ENCODE assay signal across 17 cellular contexts in genomic region chr20:54139188-54139587, GRCh38. TPM values are rescaled to one million over a fixed set of nuclear protein-coding genes. Genes with fewer than 3 reads are reported as not detected.
DNase-seq lines count a peak whose midpoint lies in the region; ATAC-seq, FAIRE-seq and TF ChIP-seq lines count a peak whose summit lies in the region.
"Had no signal": no experiment of that assay in that cellular context is flagged by ENCODE, and none has a peak within 500 bp of the region (broad histone marks: within the 10 kb centered on the region; RNA-seq: fewer than 3 reads in every experiment).

No MANE protein-coding gene starts in this region.

- TF ChIP-seq EP300 in GM12878 (IDR thresholded peaks at IDR 0.05; ENCODE audit: borderline replicate concordance in 1 of 2, control insufficient read depth in 1 of 2, low read depth in 2 of 2, low read length in 2 of 2) = no peak

- H3K4me1 ChIP-seq in HEK293 (ENCODE audit: control insufficient read depth, insufficient read depth, low read length) (no peaks in the 10 kb centered on the region), GM12878 (ENCODE audit: control insufficient read depth, insufficient read depth, low read length) (no peaks in the 10 kb centered on the region), mesenchymal stem cell (ENCODE audit: control insufficient read depth, insufficient read depth, low read depth, low read length) (peaks cover 3% of the 10 kb centered on the region)

- SMC1A ChIA-PET in GM12878 (lab: Charles Lee; ENCODE audit: uncharacterized antibody, unreplicated experiment) = no interaction called here

- H2BK5ac ChIP-seq in mesenchymal stem cell (ENCODE audit: low read depth, low read length, poor library complexity, severe bottlenecking) = no peak overlapping the region

- TF ChIP-seq RAD21 in GM12878 (IDR thresholded peaks at IDR 0.05; ENCODE audit: insufficient read depth, low read depth, low read length) = no peak

- in situ Hi-C loops in GM12878 (cut with MboI) = no loop called here

- H2BK15ac ChIP-seq in mesenchymal stem cell (ENCODE audit: low read depth, poor library complexity, severe bottlenecking) = no peak overlapping the region

- BruUV-seq in GM12878 (replicated peaks; lab: Mats Ljungman, UMichigan) = no TSS peak

- TF ChIP-seq CTCF in HEK293 (tag by site-specific recombination; IDR thresholded peaks at IDR 0.05) (no peak), GM12878 (IDR thresholded peaks at IDR 0.05 in 2 of 3, conservative IDR thresholded peaks at IDR 0.05 in 1 of 3; ENCODE audit: control insufficient read depth in 2 of 3, extremely low read depth in 1 of 3, insufficient read depth in 1 of 3, low read depth in 3 of 3, low read length in 3 of 3) (no peak)

- no peak overlapping the region for H3K4me3 ChIP-seq in HEK293 (ENCODE audit: low read depth, low read length)
- H3K4me3 ChIP-seq in GM12878 = no peak overlapping the region
- no peak overlapping the region for H3K4me3 ChIP-seq in mesenchymal stem cell (ENCODE audit: insufficient read depth in 1 of 2, low read depth in 1 of 2, low read length in 2 of 2)

- H4K20me1 ChIP-seq in GM12878 (ENCODE audit: control insufficient read depth, insufficient read depth) = no peaks in the 10 kb centered on the region

- DNase-seq in EH (ENCODE audit: low read depth) = peak; percentile 18
- no peak for DNase-seq in GM12878 (ENCODE audit: low read depth, low spot score)
- DNase-seq in mesenchymal stem cell = no peak
- DNase-seq in T1000 (lab: John Stamatoyannopoulos, UW) = no peak
- no peak for DNase-seq in stimulated activated CD4-positive, alpha-beta T cell treated with anti-CD3 and anti-CD28 coated beads, Interleukin-2, amount 100 ng/mL, for 48 hours
- no peak for DNase-seq in amniotic stem cell (lab: John Stamatoyannopoulos, UW)
- DNase-seq: CD4-positive, alpha-beta memory T cell; H9; NCI-H146; NCI-H2081 treated with DMSO at 0.1 percent for 48 hours; NCI-H524; SHP77 treated with DMSO at 0.1 percent for 48 hours had no signal

- TF ChIP-seq POLR2A in GM12878 (IDR thresholded peaks at IDR 0.05; ENCODE audit: low read depth, low read length) = no peak

- no peaks in the 10 kb centered on the region for H3K79me2 ChIP-seq in GM12878 (ENCODE audit: control insufficient read depth, insufficient read depth, low read length)

- H2BK12ac ChIP-seq in mesenchymal stem cell (ENCODE audit: low read length in 2 of 2) = no peak overlapping the region

- RAD21 ChIA-PET in GM12878 (lab: Charles Lee; ENCODE audit: unreplicated experiment) = no interaction called here

- H3K4me2 ChIP-seq in GM12878 (ENCODE audit: control insufficient read depth, insufficient read depth) (no peak overlapping the region), mesenchymal stem cell (ENCODE audit: low read length, poor library complexity, severe bottlenecking) (no peak overlapping the region)

- no peak overlapping the region for H3K14ac ChIP-seq in mesenchymal stem cell (ENCODE audit: low read length in 2 of 2)

- ATAC-seq in GM12878 = no peak
- ATAC-seq: Panc1 had no signal

- H3K9me3 ChIP-seq in HEK293 (ENCODE audit: control insufficient read depth, insufficient read depth, low read depth, low read length) = no peaks in the 10 kb centered on the region
- H3K9me3 ChIP-seq in GM12878 (replicated peaks; ENCODE audit: control insufficient read depth, insufficient read depth, low read length) = no peaks in the 10 kb centered on the region; the same call in 2 of the 3 replicates
- no peaks in the 10 kb centered on the region for H3K9me3 ChIP-seq in mesenchymal stem cell (ENCODE audit: control insufficient read depth, low read length)

- no peak overlapping the region for H2AFZ ChIP-seq in GM12878 (ENCODE audit: control insufficient read depth, low read depth, low read length)
- no peak overlapping the region for H2AFZ ChIP-seq in mesenchymal stem cell (ENCODE audit: low read depth, low read length)

- peak overlapping the region; percentile 84 for H2AK5ac ChIP-seq in mesenchymal stem cell (ENCODE audit: low read length, severe bottlenecking)

- H4K91ac ChIP-seq in mesenchymal stem cell (ENCODE audit: low read length) = no peak overlapping the region

- H3K18ac ChIP-seq in mesenchymal stem cell (ENCODE audit: low read depth in 1 of 2, low read length in 2 of 2) = no peak overlapping the region

- H3K79me1 ChIP-seq in mesenchymal stem cell (replicated peaks; ENCODE audit: low read length, poor library complexity, severe bottlenecking) = no peaks in the 10 kb centered on the region

- H3K9ac ChIP-seq in GM12878 (ENCODE audit: control insufficient read depth, insufficient read depth, low read length) (no peak overlapping the region), mesenchymal stem cell (ENCODE audit: low read length) (no peak overlapping the region)

- no peak for FAIRE-seq in GM12878 (lab: Jason Lieb, UNC)
- FAIRE-seq: D721Med had no signal

- no peak overlapping the region for H3K4ac ChIP-seq in mesenchymal stem cell (ENCODE audit: low read depth in 1 of 2, low read length in 2 of 2)

- H3K23ac ChIP-seq in mesenchymal stem cell (ENCODE audit: low read length in 2 of 2) = no peak overlapping the region

- WGBS in GM12878 (ENCODE audit: insufficient coverage, insufficient replicate concordance, low lambda C conversion rate, missing lambda C conversion rate) = 57% methylated on average over 7 of the region's 7 CpGs
- WGBS in mesenchymal stem cell = 78% methylated on average over 7 of the region's 7 CpGs

- CTCF ChIA-PET in HEK293 (lab: Yijun Ruan, JAX) = interaction anchor here (0.7 to 1.2 kb wide), 3 partner anchors 12 to 60 kb away, joined by 3 to 7 read pairs (median 3); no protein-coding TSS in a partner anchor
- CTCF ChIA-PET in GM12878 (lab: Yijun Ruan, JAX) = interaction anchor here (1.0 to 1.2 kb wide), 2 partner anchors 34 to 61 kb away, joined by 3 to 5 read pairs; no protein-coding TSS in a partner anchor

- H3K27ac ChIP-seq in HEK293 (ENCODE audit: extremely low read depth, low read depth, low read length) (no peak overlapping the region), GM12878 (ENCODE audit: control insufficient read depth, insufficient read depth) (no peak overlapping the region), mesenchymal stem cell (ENCODE audit: low read length, poor library complexity, severe bottlenecking) (no peak overlapping the region)
- H3K27ac ChIP-seq: HL-60 had no signal

- H3K36me3 ChIP-seq in HEK293 (ENCODE audit: control insufficient read depth in 2 of 2, insufficient read depth in 1 of 2, low read length in 2 of 2) (no peaks in the 10 kb centered on the region), GM12878 (ENCODE audit: control insufficient read depth in 2 of 2, insufficient read depth in 2 of 2, low read length in 1 of 2) (no peaks in the 10 kb centered on the region), mesenchymal stem cell (ENCODE audit: control insufficient read depth in 1 of 2, insufficient read depth in 2 of 2, low read depth in 1 of 2, low read length in 2 of 2) (no peaks in the 10 kb centered on the region)

- H3K27me3 ChIP-seq in GM12878 (replicated peaks in 1 of 2; ENCODE audit: control insufficient read depth in 2 of 2, insufficient read depth in 2 of 2, low read length in 1 of 2) (no peaks in the 10 kb centered on the region; a peak in 1 of 4 replicates), mesenchymal stem cell (ENCODE audit: control insufficient read depth in 1 of 2, insufficient read depth in 1 of 2, low read length in 2 of 2) (no peaks in the 10 kb centered on the region)

- POLR2A ChIA-PET in HEK293 (lab: Yijun Ruan, JAX) (no interaction called here), GM12878 (lab: Charles Lee) (no interaction called here)

- intact Hi-C loops in GM12878 (cut with micrococcal nuclease; ENCODE audit: unreplicated experiment) = no loop called here

- no peak overlapping the region for H4K8ac ChIP-seq in mesenchymal stem cell (ENCODE audit: low read length)

- no peak overlapping the region for H2BK120ac ChIP-seq in mesenchymal stem cell (ENCODE audit: low read depth, low read length)

TF ChIP-seq in HEK293, 187 proteins besides CTCF, POLR2A, EP300 and RAD21 (continues in another document):
- peak; percentile 55 for TF ChIP-seq SETDB1 (IDR thresholded peaks at IDR 0.05; ENCODE audit: insufficient read length, low read length)

TF ChIP-seq in GM12878, 131 proteins besides CTCF, POLR2A, EP300 and RAD21 (continues in another document):
- TF ChIP-seq RUNX3 (IDR thresholded peaks at IDR 0.05; ENCODE audit: low read length) = no peak
- TF ChIP-seq E2F4 (IDR thresholded peaks at IDR 0.05; ENCODE audit: low read depth, low read length) = no peak
- 0 out of 2 replicates have a peak, but pooled peaks have one; percentile 1 for TF ChIP-seq NFXL1 (IDR thresholded peaks at IDR 0.05; ENCODE audit: borderline replicate concordance)

RNA-seq across cellular contexts. Expression of gene CYP24A1, which starts 34.6 kb away (rescaled TPM):
- not detected in 2 replicates for total RNA-seq in GM12878 (2013; cell fraction: nucleolus; rRNA removed)
- total RNA-seq in GM12878 (2014; rRNA removed) = not detected in 2 replicates
- total RNA-seq in GM12878 (2014; rRNA removed; fragmentation: Illumina TruSeq; extraction: Trizol) = not detected in 2 replicates
- total RNA-seq in GM12878 (2021) = 0.69 TPM in 1 of 2 replicates, not detected in the other
- not detected for polyA plus RNA-seq in GM12878 (2011; ENCODE audit: low read depth)
- polyA plus RNA-seq in GM12878 (2011; rRNA removed) = not detected in 2 replicates
- polyA plus RNA-seq in GM12878 (2011; cell fraction: cytosol; rRNA removed) = not detected in 2 replicates
- not detected in 2 replicates for polyA plus RNA-seq in GM12878 (2011; cell fraction: nucleus; rRNA removed)
- not detected in 2 replicates for polyA plus RNA-seq in GM12878 (2012)
- not detected in 2 replicates for polyA plus RNA-seq in GM12878 (2014; fragmentation: Illumina TruSeq; extraction: Trizol)
- not detected for polyA plus RNA-seq in GM12878 (2014; fragmentation: Nextera tagmentation; extraction: Ambion mirVana)
- polyA plus RNA-seq in GM12878 (2014; rRNA removed) = not detected in 2 replicates
- polyA plus RNA-seq in GM12878 (2016; fragmentation: Nextera tagmentation; extraction: Ambion mirVana) = not detected
- polyA minus RNA-seq in GM12878 (2011; rRNA and poly(A)+ RNA removed) = not detected in 2 replicates
- polyA minus RNA-seq in GM12878 (2011; cell fraction: cytosol; rRNA and poly(A)+ RNA removed) = not detected in 2 replicates
- not detected in 2 replicates for polyA minus RNA-seq in GM12878 (2011; cell fraction: nucleus; rRNA and poly(A)+ RNA removed)
- polyA plus RNA-seq in mesenchymal stem cell (2013, experiment 1 of 2) = not detected
- not detected for polyA plus RNA-seq in mesenchymal stem cell (2013, experiment 2 of 2)
- total RNA-seq: H9; T-helper 2 cell treated with Interferon-gamma antibody and Interleukin-4, amounts not matched to agents 100 ng/mL and 5 ng/mL, for 36 hours had no signal
